8 cellular contexts compared by ENCODE assay signal in genomic region chr1:183634429-183635065, GRCh38. TPM values are rescaled to one million over a fixed set of nuclear protein-coding genes. Genes with fewer than 3 reads are reported as not detected.
DNase-seq lines count a peak whose midpoint lies in the region; ATAC-seq and TF ChIP-seq lines count a peak whose summit lies in the region.

No MANE protein-coding gene starts in this region.

- no peaks in the 10 kb centered on the region for H3K27me3 ChIP-seq in left ventricle myocardium inferior (ENCODE audit: low read depth)
- no peaks in the 10 kb centered on the region for H3K27me3 ChIP-seq in ascending aorta
- no peaks in the 10 kb centered on the region for H3K27me3 ChIP-seq in lung (ENCODE audit: control insufficient read depth, insufficient read depth)

- DNase-seq in left ventricle myocardium inferior (no peak), Right ventricle myocardium superior (no peak), ascending aorta (ENCODE audit: low spot score in 2 of 2) (no peak), lung (ENCODE audit: low spot score) (no peak), 8988T (no peak), NCI-H146 treated with DMSO at 0.1 percent for 48 hours (lab: John Stamatoyannopoulos, UW; ENCODE audit: unreplicated experiment) (no peak), COLO668 (lab: John Stamatoyannopoulos, UW; ENCODE audit: unreplicated experiment) (no peak)

- H3K4me3 ChIP-seq in left ventricle myocardium inferior (peak overlapping the region; percentile 86), ascending aorta (peak overlapping the region; percentile 93 to 97), lung (peak overlapping the region; percentile 95)

- H3K4me1 ChIP-seq in left ventricle myocardium inferior, result peaks cover 74% of the 10 kb centered on the region
- H3K4me1 ChIP-seq in ascending aorta, result peaks cover 0 to 17% of the 10 kb centered on the region in 2 donors
- H3K4me1 ChIP-seq in lung (ENCODE audit: control insufficient read depth in 2 of 2, insufficient read depth in 2 of 2, low read length in 2 of 2), result peaks cover 1 to 10% of the 10 kb centered on the region in 2 donors

- no peaks in the 10 kb centered on the region for H3K9me3 ChIP-seq in left ventricle myocardium inferior (replicated peaks)
- no peaks in the 10 kb centered on the region for H3K9me3 ChIP-seq in ascending aorta
- H3K9me3 ChIP-seq in lung (ENCODE audit: control insufficient read depth in 2 of 2, insufficient read depth in 1 of 2, low read length in 1 of 2), result no peaks in the 10 kb centered on the region

- H3K36me3 ChIP-seq in left ventricle myocardium inferior, result peaks cover 17% of the 10 kb centered on the region
- peaks cover 11 to 16% of the 10 kb centered on the region in 2 donors for H3K36me3 ChIP-seq in ascending aorta
- H3K36me3 ChIP-seq in lung (ENCODE audit: control insufficient read depth in 2 of 2, insufficient read depth in 2 of 2, low read length in 2 of 2), result peaks cover 0 to 2% of the 10 kb centered on the region in 2 donors

- WGBS in lung, 2 donors, result 0 to 1% methylated on average over 10 of the region's 10 CpGs

- intact Hi-C loops in left ventricle myocardium inferior (cut with micrococcal nuclease) (loop anchor here (10.0 kb wide), 1 partner anchor 160 kb away; the partner anchor contains the start of gene SMG7), Right ventricle myocardium superior (cut with DNase I) (loop anchor here (5.0 kb wide), 1 partner anchor 162 kb away; the partner anchor contains the start of gene SMG7), ascending aorta (cut with DNase I) (loop anchor here (1.0 to 10.0 kb wide), 7 partner anchors 25 to 1120 kb away; partner anchors contain the start of genes C1orf21, EDEM3 and LAMC1)

- ATAC-seq in Right ventricle myocardium superior (ENCODE audit: poor library complexity) (no peak), lung (ENCODE audit: insufficient read depth, low FRiP score) (no peak), GM18909 (IDR thresholded peaks at IDR 0.05; ENCODE audit: poor library complexity, unreplicated experiment) (no peak)

- TF ChIP-seq CTCF in left ventricle myocardium inferior (IDR thresholded peaks at IDR 0.05; ENCODE audit: borderline replicate concordance) (no peak), ascending aorta (IDR thresholded peaks at IDR 0.05) (no peak), lung (IDR thresholded peaks at IDR 0.05; ENCODE audit: control extremely low read depth, extremely low read depth) (no peak)

- H3K27ac ChIP-seq in left ventricle myocardium inferior (replicated peaks) (peak overlapping the region; percentile 97), ascending aorta (peak overlapping the region; percentile 95 to 99), lung (ENCODE audit: low read depth in 1 of 2, low read length in 1 of 2) (peak overlapping the region; percentile 88 to 99)

RNA-seq across cellular contexts. Expression of gene ARPC5, which starts 1.0 kb away (rescaled TPM):
- total RNA-seq in left ventricle myocardium inferior (33.6 TPM), Right ventricle myocardium superior (32.9 TPM), ascending aorta (48.3 TPM), lung (100 to 1,000 TPM; 166 to 211 TPM)
- polyA plus RNA-seq in lung, result 100 to 1,000 TPM; 165 to 266 TPM

RNA-seq across cellular contexts. Expression of gene APOBEC4, which starts 18.6 kb away (rescaled TPM):
- total RNA-seq in left ventricle myocardium inferior (0.11 TPM), Right ventricle myocardium superior (not detected), ascending aorta (not detected), lung (1 to 10 TPM; 3.3 to 5.3 TPM)
- polyA plus RNA-seq in lung, result 1 to 10 TPM; 1.4 to 2.9 TPM

RNA-seq across cellular contexts. Expression of gene NCF2, which starts 44.3 kb away (rescaled TPM):
- 4.5 TPM for total RNA-seq in left ventricle myocardium inferior
- total RNA-seq in Right ventricle myocardium superior, result 5.7 TPM
- total RNA-seq in ascending aorta, result 9.8 TPM
- total RNA-seq in lung, result 10 to 100 TPM; 38.7 to 99.0 TPM
- 100 to 1,000 TPM in 1 of 2 donors, 10 to 100 TPM in 1; 49.6 to 193 TPM for polyA plus RNA-seq in lung
